15 cellular contexts compared by ENCODE assay signal in genomic region chr2:159292157-159292556, GRCh38.
"Had no signal": no experiment of that assay in that cellular context is flagged by ENCODE, and none has a peak within 500 bp of the region (broad histone marks: within the 10 kb centered on the region; RNA-seq: fewer than 3 reads in every experiment).

No MANE protein-coding gene starts in this region.

- H3K9me3 Mint-ChIP-seq: natural killer cell had no signal

- H3K27me3 Mint-ChIP-seq: T-helper 17 cell had no signal

- H3K4me2 ChIP-seq: hepatocyte had no signal

- H3K4me1 ChIP-seq: adrenal gland, testis had no signal

- H2AFZ ChIP-seq: hepatocyte had no signal

- H3K27me3 ChIP-seq: adrenal gland, hepatocyte, sigmoid colon, testis had no signal

- DNase-seq: activated CD4-positive, alpha-beta T cell treated with anti-CD3 and anti-CD28 coated beads, Interleukin-2, amount 50 U/mL, for 4 hours; activated naive CD4-positive, alpha-beta T cell treated with anti-CD3 and anti-CD28 coated beads, Interleukin-2, amount 50 U/mL, for 16 hours; activated T-cell treated with anti-CD3 and anti-CD28 coated beads, Interleukin-2, amount 50 U/mL, for 1 hour; adrenal gland; central memory CD4-positive, alpha-beta T cell; effector CD8-positive, alpha-beta T cell; natural killer cell; sigmoid colon; stimulated activated CD4-positive, alpha-beta T cell treated with anti-CD3 and anti-CD28 coated beads, Interleukin-12 subunit alpha, Interleukin-12 subunit beta, amount 100 ng/mL, for 4 hours; stimulated activated naive CD8-positive, alpha-beta T cell treated with anti-CD3 and anti-CD28 coated beads, Interleukin-15, Interleukin-2, amounts not matched to agents 100 U/mL and 50 U/mL, for 24 hours; T-helper 17 cell; testis had no signal

- H3K36me3 ChIP-seq: adrenal gland, sigmoid colon had no signal

- ATAC-seq: activated CD4-positive, CD25-positive, alpha-beta regulatory T cell treated with anti-CD3 and anti-CD28 coated beads, Interleukin-2, amount 50 U/mL, for 24 hours; natural killer cell; stimulated activated naive CD8-positive, alpha-beta T cell treated with anti-CD3 and anti-CD28 coated beads, Interleukin-15, Interleukin-2, amounts not matched to agents 100 U/mL and 50 U/mL, for 24 hours; T-helper 17 cell had no signal

- H3K4me3 ChIP-seq: adrenal gland, coronary artery, hepatocyte, sigmoid colon, testis had no signal

- H3K36me3 Mint-ChIP-seq: natural killer cell had no signal

- H3K9me3 ChIP-seq: adrenal gland, sigmoid colon, testis had no signal

- H3K27ac Mint-ChIP-seq: natural killer cell, T-helper 17 cell had no signal

- H3K27ac ChIP-seq: adrenal gland, coronary artery, hepatocyte, sigmoid colon, testis had no signal

- H3K79me2 ChIP-seq: hepatocyte had no signal

- H3K4me3 Mint-ChIP-seq: natural killer cell, T-helper 17 cell had no signal
